In genomic region chr3:10164201-10164545, GRCh38 we compare ENCODE assay signal across 11 cellular contexts. TPM values are rescaled to one million over a fixed set of nuclear protein-coding genes. Genes with fewer than 3 reads are reported as not detected.
DNase-seq lines count a peak whose midpoint lies in the region; ATAC-seq, FAIRE-seq and TF ChIP-seq lines count a peak whose summit lies in the region.
"Not testable (repeated sequence)": the region's sequence is repeated elsewhere in the genome, so short reads cannot be mapped to it uniquely, and the experiment has no call there.
"Had no signal": no experiment of that assay in that cellular context is flagged by ENCODE, and none has a peak within 500 bp of the region (broad histone marks: within the 10 kb centered on the region; RNA-seq: fewer than 3 reads in every experiment).

No MANE protein-coding gene starts in this region.

- not testable (repeated sequence) for H3K4me1 ChIP-seq in A549; HAP-1; SJSA1 (replicated peaks)
- H3K4me1 ChIP-seq in left ventricle myocardium inferior (peaks cover 13% of the 10 kb centered on the region), spleen (peaks cover 3 to 69% (median 33%) of the 10 kb centered on the region in 6 donors)

- in situ Hi-C loops in HAP-1 (cut with MboI; ENCODE audit: low sequenced_read_pairs): not testable (repeated sequence)

- POLR2A ChIA-PET in A549 (lab: Yijun Ruan, JAX): interaction anchor here (2.1 kb wide), 1 partner anchor 28 kb away, joined by 11 read pairs; no protein-coding TSS in a partner anchor

- not testable (repeated sequence) for TF ChIP-seq RAD21 in A549 (conservative IDR thresholded peaks at IDR 0.05 in 1 of 2, IDR thresholded peaks at IDR 0.05 in 1 of 2)

- H3K27ac Mint-ChIP-seq in activated T-helper 2 cell treated with anti-CD3 and anti-CD28 coated beads, Interferon-gamma antibody, Interleukin-2, Interleukin-4, amounts not matched to agents 10 μg/mL and 5 μg/mL and 100 μg/mL, durations not matched to agents 14 hours and 24 hours and 36 hours; dendritic cell treated with granulocyte-macrophage colony-stimulating factor and Interleukin-4, amounts not matched to agents 40 ng/mL and 50 ng/mL, for 4 days; natural killer cell treated with Interleukin-12 subunit alpha and Interleukin-12 subunit beta and Interleukin-15 and Interleukin-18, amount 100 ng/mL, for 72 hours: not testable (repeated sequence)

- FAIRE-seq in A549 (lab: Jason Lieb, UNC): not testable (repeated sequence)

- not testable (repeated sequence) for TF ChIP-seq POLR2A in A549 (IDR thresholded peaks at IDR 0.05; ENCODE audit: low read length); spleen (IDR thresholded peaks at IDR 0.05)

- H3K36me3 ChIP-seq in HAP-1 (replicated peaks); SJSA1; left ventricle myocardium inferior: not testable (repeated sequence)
- H3K36me3 ChIP-seq in spleen: peaks cover 0 to 12% (median 0%) of the 10 kb centered on the region in 6 donors

- not testable (repeated sequence) for ATAC-seq in A549; natural killer cell treated with Interleukin-12 subunit alpha and Interleukin-12 subunit beta and Interleukin-15 and Interleukin-18, amount 100 ng/mL, for 72 hours

- WGBS in A549 (ENCODE audit: missing lambda C conversion rate): 47% methylated on average over 12 of the region's 12 CpGs
- WGBS in spleen, 5 donors: 66 to 76% (median 70%) methylated on average over 12 of the region's 12 CpGs

- H3K9me3 ChIP-seq in A549; HAP-1; SJSA1 (replicated peaks): not testable (repeated sequence)
- H3K9me3 ChIP-seq in left ventricle myocardium inferior (replicated peaks) (peaks cover 11% of the 10 kb centered on the region), spleen (peaks cover 0 to 11% (median 9%) of the 10 kb centered on the region in 8 donors)

- not testable (repeated sequence) for TF ChIP-seq CTCF in A549 (IDR thresholded peaks at IDR 0.05); left ventricle myocardium inferior (IDR thresholded peaks at IDR 0.05; ENCODE audit: borderline replicate concordance); spleen (IDR thresholded peaks at IDR 0.05 in 8 of 11, conservative IDR thresholded peaks at IDR 0.05 in 3 of 11)

- not testable (repeated sequence) for H3K27me3 Mint-ChIP-seq in activated T-helper 2 cell treated with anti-CD3 and anti-CD28 coated beads, Interferon-gamma antibody, Interleukin-2, Interleukin-4, amounts not matched to agents 10 μg/mL and 5 μg/mL and 100 μg/mL, durations not matched to agents 14 hours and 24 hours and 36 hours (ENCODE audit: low read depth); dendritic cell treated with granulocyte-macrophage colony-stimulating factor and Interleukin-4, amounts not matched to agents 40 ng/mL and 50 ng/mL, for 4 days; natural killer cell treated with Interleukin-12 subunit alpha and Interleukin-12 subunit beta and Interleukin-15 and Interleukin-18, amount 100 ng/mL, for 72 hours

- intact Hi-C loops in activated T-helper 2 cell treated with anti-CD3 and anti-CD28 coated beads, Interferon-gamma antibody, Interleukin-2, Interleukin-4, amounts not matched to agents 10 μg/mL and 5 μg/mL and 100 μg/mL, durations not matched to agents 14 hours and 24 hours and 36 hours (cut with micrococcal nuclease): loop anchor here (1.0 to 2.0 kb wide), 2 partner anchors 35 to 61 kb away; no protein-coding TSS in a partner anchor
- intact Hi-C loops in dendritic cell treated with granulocyte-macrophage colony-stimulating factor and Interleukin-4, amounts not matched to agents 40 ng/mL and 50 ng/mL, for 4 days (cut with micrococcal nuclease): loop anchor here (2.0 kb wide), 1 partner anchor 61 kb away; no protein-coding TSS in a partner anchor
- intact Hi-C loops in left ventricle myocardium inferior (cut with micrococcal nuclease): not testable (repeated sequence)
- intact Hi-C loops in spleen (cut with DNase I; ENCODE audit: low total_unique reads): loop anchor here (10.0 kb wide), 1 partner anchor 61 kb away; no protein-coding TSS in a partner anchor

- H3K36me3 Mint-ChIP-seq in activated T-helper 2 cell treated with anti-CD3 and anti-CD28 coated beads, Interferon-gamma antibody, Interleukin-2, Interleukin-4, amounts not matched to agents 10 μg/mL and 5 μg/mL and 100 μg/mL, durations not matched to agents 14 hours and 24 hours and 36 hours (ENCODE audit: low read depth): peaks cover 11% of the 10 kb centered on the region
- H3K36me3 Mint-ChIP-seq in dendritic cell treated with granulocyte-macrophage colony-stimulating factor and Interleukin-4, amounts not matched to agents 40 ng/mL and 50 ng/mL, for 4 days (ENCODE audit: low read depth): not testable (repeated sequence)
- H3K36me3 Mint-ChIP-seq in natural killer cell treated with Interleukin-12 subunit alpha and Interleukin-12 subunit beta and Interleukin-15 and Interleukin-18, amount 100 ng/mL, for 72 hours: peaks cover 15% of the 10 kb centered on the region

- H3K4me1 Mint-ChIP-seq in activated T-helper 2 cell treated with anti-CD3 and anti-CD28 coated beads, Interferon-gamma antibody, Interleukin-2, Interleukin-4, amounts not matched to agents 10 μg/mL and 5 μg/mL and 100 μg/mL, durations not matched to agents 14 hours and 24 hours and 36 hours (ENCODE audit: low read depth): peaks cover 21% of the 10 kb centered on the region
- peaks cover 20% of the 10 kb centered on the region for H3K4me1 Mint-ChIP-seq in dendritic cell treated with granulocyte-macrophage colony-stimulating factor and Interleukin-4, amounts not matched to agents 40 ng/mL and 50 ng/mL, for 4 days (ENCODE audit: low read depth)
- peaks cover 18 to 24% of the 10 kb centered on the region in 2 donors for H3K4me1 Mint-ChIP-seq in natural killer cell treated with Interleukin-12 subunit alpha and Interleukin-12 subunit beta and Interleukin-15 and Interleukin-18, amount 100 ng/mL, for 72 hours (ENCODE audit: low read depth in 2 of 2)

- H3K27me3 ChIP-seq in HAP-1 (ENCODE audit: low read depth); SJSA1 (replicated peaks); left ventricle myocardium inferior (ENCODE audit: low read depth); spleen (replicated peaks in 1 of 7): not testable (repeated sequence)

- H3K4me2 ChIP-seq in A549: peak overlapping the region; percentile 87

- H3K27ac ChIP-seq in A549: peak overlapping the region in 1 of 2 experiments; percentile 89; a peak in 3 of 6 replicates
- H3K27ac ChIP-seq in SJSA1; left ventricle myocardium inferior (replicated peaks): not testable (repeated sequence)
- H3K27ac ChIP-seq in spleen: peak overlapping the region in 4 of 8 donors; percentile 63 to 92 (median 88)

- H3K4me3 ChIP-seq in A549 (peak overlapping the region; percentile 73), HAP-1 (peak overlapping the region; percentile 79), SJSA1 (peak overlapping the region; percentile 81), left ventricle myocardium inferior (peak overlapping the region; percentile 95), spleen (peak overlapping the region in 7 of 8 donors; percentile 81 to 92 (median 83))

- not testable (repeated sequence) for TF ChIP-seq EP300 in A549 (IDR thresholded peaks at IDR 0.05)

- not testable (repeated sequence) for DNase-seq in A549 (ENCODE audit: low read depth in 1 of 2, low spot score in 1 of 2); HAP-1 (ENCODE audit: low spot score in 2 of 2); SJSA1 (ENCODE audit: low read depth in 1 of 2, low spot score in 2 of 2); activated T-helper 2 cell treated with anti-CD3 and anti-CD28 coated beads, Interferon-gamma antibody, Interleukin-2, Interleukin-4, amounts not matched to agents 10 μg/mL and 5 μg/mL and 100 μg/mL, durations not matched to agents 14 hours and 24 hours and 36 hours (ENCODE audit: low spot score); left ventricle myocardium inferior; natural killer cell treated with Interleukin-12 subunit alpha and Interleukin-12 subunit beta and Interleukin-15 and Interleukin-18, amount 100 ng/mL, for 72 hours (ENCODE audit: low spot score); spleen

- peak overlapping the region; percentile 72 for H3K4me3 Mint-ChIP-seq in activated T-helper 2 cell treated with anti-CD3 and anti-CD28 coated beads, Interferon-gamma antibody, Interleukin-2, Interleukin-4, amounts not matched to agents 10 μg/mL and 5 μg/mL and 100 μg/mL, durations not matched to agents 14 hours and 24 hours and 36 hours (ENCODE audit: low read depth)
- peak overlapping the region; percentile 85 for H3K4me3 Mint-ChIP-seq in dendritic cell treated with granulocyte-macrophage colony-stimulating factor and Interleukin-4, amounts not matched to agents 40 ng/mL and 50 ng/mL, for 4 days
- peak overlapping the region; percentile 86 for H3K4me3 Mint-ChIP-seq in natural killer cell treated with Interleukin-12 subunit alpha and Interleukin-12 subunit beta and Interleukin-15 and Interleukin-18, amount 100 ng/mL, for 72 hours

- CTCF ChIA-PET in A549 (lab: Yijun Ruan, JAX): interaction anchor here (0.7 to 4.1 kb wide), 18 partner anchors 11 to 215 kb away, joined by 3 to 33 read pairs (median 4); no protein-coding TSS in a partner anchor

- H3K9me3 Mint-ChIP-seq in activated T-helper 2 cell treated with anti-CD3 and anti-CD28 coated beads, Interferon-gamma antibody, Interleukin-2, Interleukin-4, amounts not matched to agents 10 μg/mL and 5 μg/mL and 100 μg/mL, durations not matched to agents 14 hours and 24 hours and 36 hours; dendritic cell treated with granulocyte-macrophage colony-stimulating factor and Interleukin-4, amounts not matched to agents 40 ng/mL and 50 ng/mL, for 4 days; natural killer cell treated with Interleukin-12 subunit alpha and Interleukin-12 subunit beta and Interleukin-15 and Interleukin-18, amount 100 ng/mL, for 72 hours: not testable (repeated sequence)

RNA-seq across cellular contexts. Expression of gene IRAK2, which starts 0.5 kb away (rescaled TPM):
- polyA plus RNA-seq in A549 (2011; rRNA removed) (12.5 and 15.3 TPM in 2 replicates), A549 (2017; fragmentation: RNase III; extraction: RNeasy Plus Mini Kit Qiagen cat#74134 plus additional on column Dnase treatment) (7.8 to 9.1 TPM (median 7.9 TPM) in 3 replicates), spleen (1 to 10 TPM; 1.4 to 3.4 (median 2.7) TPM)
- 6.9 and 9.6 TPM in 2 replicates for polyA plus RNA-seq in A549 (2012; cell fraction: cytosol; rRNA removed)
- polyA plus RNA-seq in A549 (2012; cell fraction: nucleus; rRNA removed): 8.7 and 12.0 TPM in 2 replicates
- polyA minus RNA-seq in A549 (2011; rRNA and poly(A)+ RNA removed): 11.3 and 13.5 TPM in 2 replicates
- total RNA-seq in SJSA1 (2014; rRNA removed; shearing (Covaris generic)): 2.8 and 4.7 TPM in 2 replicates
- 2.4 and 2.6 TPM in 2 replicates for total RNA-seq in activated T-helper 2 cell treated with anti-CD3 and anti-CD28 coated beads, Interferon-gamma antibody, Interleukin-2, Interleukin-4, amounts not matched to agents 10 μg/mL and 5 μg/mL and 100 μg/mL, durations not matched to agents 14 hours and 24 hours and 36 hours
- total RNA-seq in left ventricle myocardium inferior (2.0 TPM), spleen (10 to 100 TPM in 3 of 7 donors, 1 to 10 TPM in 4; 4.8 to 11.8 (median 9.4) TPM)
- 10 to 100 TPM; 35.1 to 78.4 TPM for total RNA-seq in natural killer cell treated with Interleukin-12 subunit alpha and Interleukin-12 subunit beta and Interleukin-15 and Interleukin-18, amount 100 ng/mL, for 72 hours

RNA-seq across cellular contexts. Expression of gene VHL, which starts 22.6 kb away (rescaled TPM):
- polyA plus RNA-seq in A549 (2011; rRNA removed) (19.7 and 23.8 TPM in 2 replicates), A549 (2017; fragmentation: RNase III; extraction: RNeasy Plus Mini Kit Qiagen cat#74134 plus additional on column Dnase treatment) (40.7 to 41.4 TPM (median 41.2 TPM) in 3 replicates), spleen (10 to 100 TPM; 44.3 to 70.1 (median 46.5) TPM)
- 7.1 and 9.1 TPM in 2 replicates for polyA plus RNA-seq in A549 (2012; cell fraction: cytosol; rRNA removed)
- polyA plus RNA-seq in A549 (2012; cell fraction: nucleus; rRNA removed): 7.2 and 14.4 TPM in 2 replicates
- polyA minus RNA-seq in A549 (2011; rRNA and poly(A)+ RNA removed): 20.6 and 24.7 TPM in 2 replicates
- 23.5 and 33.0 TPM in 2 replicates for total RNA-seq in SJSA1 (2014; rRNA removed; shearing (Covaris generic))
- 54.0 and 54.9 TPM in 2 replicates for total RNA-seq in activated T-helper 2 cell treated with anti-CD3 and anti-CD28 coated beads, Interferon-gamma antibody, Interleukin-2, Interleukin-4, amounts not matched to agents 10 μg/mL and 5 μg/mL and 100 μg/mL, durations not matched to agents 14 hours and 24 hours and 36 hours
- total RNA-seq in left ventricle myocardium inferior (11.5 TPM), spleen (10 to 100 TPM; 53.9 to 75.9 (median 64.6) TPM)
- 10 to 100 TPM; 66.8 to 77.5 TPM for total RNA-seq in natural killer cell treated with Interleukin-12 subunit alpha and Interleukin-12 subunit beta and Interleukin-15 and Interleukin-18, amount 100 ng/mL, for 72 hours

RNA-seq across cellular contexts. Expression of gene BRK1, which starts 48.7 kb away (rescaled TPM):
- 173 and 189 TPM in 2 replicates for polyA plus RNA-seq in A549 (2011; rRNA removed)
- polyA plus RNA-seq in A549 (2012; cell fraction: cytosol; rRNA removed): 118 and 148 TPM in 2 replicates
- 27.4 and 30.9 TPM in 2 replicates for polyA plus RNA-seq in A549 (2012; cell fraction: nucleus; rRNA removed)
- 184 to 200 TPM (median 191 TPM) in 3 replicates for polyA plus RNA-seq in A549 (2017; fragmentation: RNase III; extraction: RNeasy Plus Mini Kit Qiagen cat#74134 plus additional on column Dnase treatment)
- 55.2 and 61.2 TPM in 2 replicates for polyA minus RNA-seq in A549 (2011; rRNA and poly(A)+ RNA removed)
- 46.7 and 112 TPM in 2 replicates for total RNA-seq in SJSA1 (2014; rRNA removed; shearing (Covaris generic))
- 94.4 and 100 TPM in 2 replicates for total RNA-seq in activated T-helper 2 cell treated with anti-CD3 and anti-CD28 coated beads, Interferon-gamma antibody, Interleukin-2, Interleukin-4, amounts not matched to agents 10 μg/mL and 5 μg/mL and 100 μg/mL, durations not matched to agents 14 hours and 24 hours and 36 hours
- 99.0 TPM for total RNA-seq in left ventricle myocardium inferior
- 100 to 1,000 TPM in 1 of 2 donors, 10 to 100 TPM in 1; 86.8 to 132 TPM for total RNA-seq in natural killer cell treated with Interleukin-12 subunit alpha and Interleukin-12 subunit beta and Interleukin-15 and Interleukin-18, amount 100 ng/mL, for 72 hours
- total RNA-seq in spleen: 10 to 100 TPM; 69.8 to 96.6 (median 90.2) TPM
- polyA plus RNA-seq in spleen: 100 to 1,000 TPM; 137 to 215 (median 215) TPM

RNA-seq across cellular contexts. Expression of gene FANCD2OS, which starts 56.1 kb away (rescaled TPM):
- polyA plus RNA-seq in A549 (2011; rRNA removed): not detected in 2 replicates
- polyA plus RNA-seq in A549 (2012; cell fraction: cytosol; rRNA removed): not detected in 2 replicates
- not detected in 2 replicates for polyA plus RNA-seq in A549 (2012; cell fraction: nucleus; rRNA removed)
- not detected in 3 replicates for polyA plus RNA-seq in A549 (2017; fragmentation: RNase III; extraction: RNeasy Plus Mini Kit Qiagen cat#74134 plus additional on column Dnase treatment)
- polyA minus RNA-seq in A549 (2011; rRNA and poly(A)+ RNA removed): not detected in 2 replicates
- not detected in 2 replicates for total RNA-seq in SJSA1 (2014; rRNA removed; shearing (Covaris generic))
- not detected in 2 replicates for total RNA-seq in activated T-helper 2 cell treated with anti-CD3 and anti-CD28 coated beads, Interferon-gamma antibody, Interleukin-2, Interleukin-4, amounts not matched to agents 10 μg/mL and 5 μg/mL and 100 μg/mL, durations not matched to agents 14 hours and 24 hours and 36 hours
- total RNA-seq in left ventricle myocardium inferior: not detected
- not detected for total RNA-seq in natural killer cell treated with Interleukin-12 subunit alpha and Interleukin-12 subunit beta and Interleukin-15 and Interleukin-18, amount 100 ng/mL, for 72 hours
- not detected for total RNA-seq in spleen
- polyA plus RNA-seq in spleen: not detected
- total RNA-seq: left lobe of liver, LHCN-M2, RPMI7951 had no signal
